ENCODE assay signal across 8 cellular contexts in genomic region chr16:53132406-53132805, GRCh38.
DNase-seq lines count a peak whose midpoint lies in the region; ATAC-seq and TF ChIP-seq lines count a peak whose summit lies in the region.

No MANE protein-coding gene starts in this region.

- H3K4me3 Mint-ChIP-seq in activated CD4-positive, alpha-beta T cell treated with anti-CD3 and anti-CD28 coated beads, Interleukin-2, amount 10 ng/mL, durations not matched to agents 7 days and 5 days = peak overlapping the region; percentile 88
- H3K4me3 Mint-ChIP-seq in activated CD8-positive, alpha-beta T cell treated with anti-CD3 and anti-CD28 coated beads for 36 hours = peak overlapping the region; percentile 81

- peak overlapping the region; percentile 55 for H3K27ac Mint-ChIP-seq in activated CD4-positive, alpha-beta T cell treated with anti-CD3 and anti-CD28 coated beads, Interleukin-2, amount 10 ng/mL, durations not matched to agents 7 days and 5 days
- no peak overlapping the region for H3K27ac Mint-ChIP-seq in activated CD8-positive, alpha-beta T cell treated with anti-CD3 and anti-CD28 coated beads for 36 hours

- peak overlapping the region in 3 of 5 donors; percentile 74 to 86 (median 75) for H3K9ac ChIP-seq in subcutaneous abdominal adipose tissue (ENCODE audit: low read length in 5 of 5)

- no peaks in the 10 kb centered on the region for H3K9me3 ChIP-seq in subcutaneous abdominal adipose tissue (ENCODE audit: control insufficient read depth in 5 of 5, low read length in 5 of 5)

- DNase-seq in activated CD4-positive, alpha-beta T cell treated with anti-CD3 and anti-CD28 coated beads, Interleukin-2, amount 10 ng/mL, durations not matched to agents 7 days and 5 days = no peak
- no peak for DNase-seq in activated CD4-positive, alpha-beta T cell treated with anti-CD3 and anti-CD28 coated beads, Interleukin-2, amount 50 U/mL, for 4 hours
- no peak for DNase-seq in activated CD8-positive, alpha-beta T cell treated with anti-CD3 and anti-CD28 coated beads for 36 hours
- DNase-seq in foreskin fibroblast (peak in 1 of 2 donors; percentile 9), H4 (ENCODE audit: low spot score) (no peak), hepatic stellate cell (ENCODE audit: low spot score) (no peak)
- no peak for DNase-seq in stimulated activated naive CD4-positive, alpha-beta T cell treated with Interleukin-2 at 50 U/mL for 16 hours (lab: John Stamatoyannopoulos, UW)

- H3K27ac ChIP-seq in subcutaneous abdominal adipose tissue (ENCODE audit: low read depth, low read length) = peak overlapping the region; percentile 92

- TF ChIP-seq CTCF in activated CD8-positive, alpha-beta T cell treated with anti-CD3 and anti-CD28 coated beads for 36 hours (IDR thresholded peaks at IDR 0.05) = no peak
- TF ChIP-seq CTCF in foreskin fibroblast (IDR thresholded peaks at IDR 0.05; ENCODE audit: low read depth, low read length) = no peak

- H3K4me1 Mint-ChIP-seq in activated CD4-positive, alpha-beta T cell treated with anti-CD3 and anti-CD28 coated beads, Interleukin-2, amount 10 ng/mL, durations not matched to agents 7 days and 5 days = peaks cover 13% of the 10 kb centered on the region
- H3K4me1 Mint-ChIP-seq in activated CD8-positive, alpha-beta T cell treated with anti-CD3 and anti-CD28 coated beads for 36 hours (ENCODE audit: low read depth) = peaks cover 21% of the 10 kb centered on the region

- intact Hi-C loops in activated CD8-positive, alpha-beta T cell treated with anti-CD3 and anti-CD28 coated beads for 36 hours (cut with micrococcal nuclease) = loop anchor here (5.0 kb wide), 1 partner anchor 75 kb away; no protein-coding TSS in a partner anchor

- POLR2A ChIA-PET in activated CD4-positive, alpha-beta T cell treated with anti-CD3 and anti-CD28 coated beads, Interleukin-2, amount 10 ng/mL, durations not matched to agents 7 days and 5 days (lab: Charles Lee) = no interaction called here
- POLR2A ChIA-PET in activated CD8-positive, alpha-beta T cell treated with anti-CD3 and anti-CD28 coated beads for 36 hours (lab: Charles Lee) = interaction anchor here (1.6 kb wide), 1 partner anchor 34 kb away, joined by 5 read pairs; no protein-coding TSS in a partner anchor

- no peak for ATAC-seq in activated CD8-positive, alpha-beta T cell treated with anti-CD3 and anti-CD28 coated beads for 36 hours

- H3K9me3 Mint-ChIP-seq in activated CD4-positive, alpha-beta T cell treated with anti-CD3 and anti-CD28 coated beads, Interleukin-2, amount 10 ng/mL, durations not matched to agents 7 days and 5 days = no peaks in the 10 kb centered on the region
- no peaks in the 10 kb centered on the region for H3K9me3 Mint-ChIP-seq in activated CD8-positive, alpha-beta T cell treated with anti-CD3 and anti-CD28 coated beads for 36 hours

- no peaks in the 10 kb centered on the region for H3K27me3 ChIP-seq in subcutaneous abdominal adipose tissue (ENCODE audit: control insufficient read depth in 5 of 5, insufficient read depth in 4 of 5, low read length in 5 of 5)

- H3K4me1 ChIP-seq in subcutaneous abdominal adipose tissue (ENCODE audit: control insufficient read depth in 5 of 5, insufficient read depth in 5 of 5, low read length in 5 of 5) = peaks cover 2 to 29% (median 26%) of the 10 kb centered on the region in 5 donors

- H3K36me3 ChIP-seq in subcutaneous abdominal adipose tissue (ENCODE audit: control insufficient read depth in 5 of 5, insufficient read depth in 5 of 5, low read length in 5 of 5) = no peaks in the 10 kb centered on the region

- H3K4me3 ChIP-seq in foreskin fibroblast (ENCODE audit: low read depth in 1 of 2, low read length in 2 of 2) = peak overlapping the region; percentile 79 to 89
- H3K4me3 ChIP-seq in subcutaneous abdominal adipose tissue (ENCODE audit: low read depth in 1 of 5, low read length in 5 of 5) = peak overlapping the region in 4 of 5 donors; percentile 68 to 81 (median 74)

- CTCF ChIA-PET in activated CD4-positive, alpha-beta T cell treated with anti-CD3 and anti-CD28 coated beads, Interleukin-2, amount 10 ng/mL, durations not matched to agents 7 days and 5 days (lab: Charles Lee) = interaction anchor here (1.0 to 1.4 kb wide), 2 partner anchors 33 to 77 kb away, joined by 3 read pairs; partner anchors contain the start of gene CHD9
- CTCF ChIA-PET in activated CD8-positive, alpha-beta T cell treated with anti-CD3 and anti-CD28 coated beads for 36 hours (lab: Charles Lee) = interaction anchor here (1.1 kb wide), 1 partner anchor 33 kb away, joined by 3 read pairs; no protein-coding TSS in a partner anchor

- no peaks in the 10 kb centered on the region for H3K27me3 Mint-ChIP-seq in activated CD4-positive, alpha-beta T cell treated with anti-CD3 and anti-CD28 coated beads, Interleukin-2, amount 10 ng/mL, durations not matched to agents 7 days and 5 days
- H3K27me3 Mint-ChIP-seq in activated CD8-positive, alpha-beta T cell treated with anti-CD3 and anti-CD28 coated beads for 36 hours = no peaks in the 10 kb centered on the region

- H3K36me3 Mint-ChIP-seq in activated CD4-positive, alpha-beta T cell treated with anti-CD3 and anti-CD28 coated beads, Interleukin-2, amount 10 ng/mL, durations not matched to agents 7 days and 5 days (ENCODE audit: low read depth) = no peaks in the 10 kb centered on the region
- H3K36me3 Mint-ChIP-seq in activated CD8-positive, alpha-beta T cell treated with anti-CD3 and anti-CD28 coated beads for 36 hours (ENCODE audit: low read depth) = peaks cover 3% of the 10 kb centered on the region
